Comparison of ENCODE assay signal across 7 cellular contexts in genomic region chr11:67465190-67465522, GRCh38. TPM values are rescaled to one million over a fixed set of nuclear protein-coding genes. Genes with fewer than 3 reads are reported as not detected.
DNase-seq lines count a peak whose midpoint lies in the region; ATAC-seq lines count a peak whose summit lies in the region.

No MANE protein-coding gene starts in this region.

- POLR2A ChIA-PET in activated CD8-positive, alpha-beta T cell treated with anti-CD3 and anti-CD28 coated beads, Interleukin-2, amount 10 ng/mL, durations not matched to agents 7 days and 5 days (lab: Charles Lee) = interaction anchor here (0.5 to 8.7 kb wide), 11 partner anchors 8 to 112 kb away, joined by 3 to 103 read pairs (median 3); partner anchors contain the start of genes AIP, PPP1CA and PTPRCAP

- peak; percentile 50 for DNase-seq in HT-29 (ENCODE audit: low spot score)
- DNase-seq in activated CD8-positive, alpha-beta T cell treated with anti-CD3 and anti-CD28 coated beads, Interleukin-2, amount 10 ng/mL, durations not matched to agents 7 days and 5 days = no peak
- DNase-seq in EL = no peak

- H3K9me3 Mint-ChIP-seq in activated CD8-positive, alpha-beta T cell treated with anti-CD3 and anti-CD28 coated beads, Interleukin-2, amount 10 ng/mL, durations not matched to agents 7 days and 5 days (ENCODE audit: insufficient read depth) = no peaks in the 10 kb centered on the region
- H3K9me3 Mint-ChIP-seq in stimulated activated memory B cell treated with anti-CD40 and anti-IgM and Interleukin-4, amounts not matched to agents 10 μg/mL and 1 μg/mL and 100 μg/mL, for 72 hours = no peaks in the 10 kb centered on the region

- no peaks in the 10 kb centered on the region for H3K27me3 Mint-ChIP-seq in activated CD8-positive, alpha-beta T cell treated with anti-CD3 and anti-CD28 coated beads, Interleukin-2, amount 10 ng/mL, durations not matched to agents 7 days and 5 days (ENCODE audit: low read depth)
- H3K27me3 Mint-ChIP-seq in stimulated activated memory B cell treated with anti-CD40 and anti-IgM and Interleukin-4, amounts not matched to agents 10 μg/mL and 1 μg/mL and 100 μg/mL, for 72 hours = no peaks in the 10 kb centered on the region

- peak overlapping the region; percentile 89 for H3K27ac Mint-ChIP-seq in activated CD8-positive, alpha-beta T cell treated with anti-CD3 and anti-CD28 coated beads, Interleukin-2, amount 10 ng/mL, durations not matched to agents 7 days and 5 days
- H3K27ac Mint-ChIP-seq in stimulated activated memory B cell treated with anti-CD40 and anti-IgM and Interleukin-4, amounts not matched to agents 10 μg/mL and 1 μg/mL and 100 μg/mL, for 72 hours = peak overlapping the region; percentile 90

- CTCF ChIA-PET in activated CD8-positive, alpha-beta T cell treated with anti-CD3 and anti-CD28 coated beads, Interleukin-2, amount 10 ng/mL, durations not matched to agents 7 days and 5 days (lab: Charles Lee) = interaction anchor here (0.9 to 2.3 kb wide), 6 partner anchors 11 to 63 kb away, joined by 3 to 7 read pairs (median 4); partner anchors contain the start of genes PITPNM1, PPP1CA and PTPRCAP

- peaks cover 4% of the 10 kb centered on the region for H3K36me3 Mint-ChIP-seq in activated CD8-positive, alpha-beta T cell treated with anti-CD3 and anti-CD28 coated beads, Interleukin-2, amount 10 ng/mL, durations not matched to agents 7 days and 5 days (ENCODE audit: low read depth)
- peaks cover 7% of the 10 kb centered on the region for H3K36me3 Mint-ChIP-seq in stimulated activated memory B cell treated with anti-CD40 and anti-IgM and Interleukin-4, amounts not matched to agents 10 μg/mL and 1 μg/mL and 100 μg/mL, for 72 hours

- peak overlapping the region; percentile 77 for H3K4me3 ChIP-seq in iPS-11a (ENCODE audit: low read depth, low read length)

- no peak for ATAC-seq in activated CD8-positive, alpha-beta T cell treated with anti-CD3 and anti-CD28 coated beads, Interleukin-2, amount 10 ng/mL, durations not matched to agents 7 days and 5 days
- ATAC-seq in stimulated activated memory B cell treated with anti-CD40 and anti-IgM and Interleukin-4, amounts not matched to agents 10 μg/mL and 1 μg/mL and 100 μg/mL, for 72 hours = no peak
- ATAC-seq in HG03097 (IDR thresholded peaks at IDR 0.05; ENCODE audit: low FRiP score, unreplicated experiment) = no peak
- no peak for ATAC-seq in GM18511 (IDR thresholded peaks at IDR 0.05; ENCODE audit: unreplicated experiment)

- peak overlapping the region; percentile 82 for H3K4me3 Mint-ChIP-seq in activated CD8-positive, alpha-beta T cell treated with anti-CD3 and anti-CD28 coated beads, Interleukin-2, amount 10 ng/mL, durations not matched to agents 7 days and 5 days
- peak overlapping the region; percentile 88 for H3K4me3 Mint-ChIP-seq in stimulated activated memory B cell treated with anti-CD40 and anti-IgM and Interleukin-4, amounts not matched to agents 10 μg/mL and 1 μg/mL and 100 μg/mL, for 72 hours

- peaks cover 38% of the 10 kb centered on the region for H3K4me1 Mint-ChIP-seq in activated CD8-positive, alpha-beta T cell treated with anti-CD3 and anti-CD28 coated beads, Interleukin-2, amount 10 ng/mL, durations not matched to agents 7 days and 5 days (ENCODE audit: low read depth)
- H3K4me1 Mint-ChIP-seq in stimulated activated memory B cell treated with anti-CD40 and anti-IgM and Interleukin-4, amounts not matched to agents 10 μg/mL and 1 μg/mL and 100 μg/mL, for 72 hours = peaks cover 76% of the 10 kb centered on the region

RNA-seq across cellular contexts. Expression of gene TMEM134, which starts 3.9 kb away (rescaled TPM):
- total RNA-seq in HT-29 (2014; rRNA removed; shearing (Covaris generic)) = 42.5 and 67.7 TPM in 2 replicates
- total RNA-seq in activated CD8-positive, alpha-beta T cell treated with anti-CD3 and anti-CD28 coated beads, Interleukin-2, amount 10 ng/mL, durations not matched to agents 7 days and 5 days = 10 to 100 TPM; 39.6 to 42.5 TPM

RNA-seq across cellular contexts. Expression of gene CABP4, which starts 10.0 kb away (rescaled TPM):
- 11.8 and 16.2 TPM in 2 replicates for total RNA-seq in HT-29 (2014; rRNA removed; shearing (Covaris generic))
- total RNA-seq in activated CD8-positive, alpha-beta T cell treated with anti-CD3 and anti-CD28 coated beads, Interleukin-2, amount 10 ng/mL, durations not matched to agents 7 days and 5 days = 1 to 10 TPM; 1.6 to 1.9 TPM

RNA-seq across cellular contexts. Expression of gene GPR152, which starts 12.6 kb away (rescaled TPM):
- 0.34 TPM in 1 of 2 replicates, not detected in the other for total RNA-seq in HT-29 (2014; rRNA removed; shearing (Covaris generic))
- total RNA-seq in activated CD8-positive, alpha-beta T cell treated with anti-CD3 and anti-CD28 coated beads, Interleukin-2, amount 10 ng/mL, durations not matched to agents 7 days and 5 days = not detected

RNA-seq across cellular contexts. Expression of gene AIP, which starts 17.7 kb away (rescaled TPM):
- total RNA-seq in HT-29 (2014; rRNA removed; shearing (Covaris generic)) = 149 and 151 TPM in 2 replicates
- total RNA-seq in activated CD8-positive, alpha-beta T cell treated with anti-CD3 and anti-CD28 coated beads, Interleukin-2, amount 10 ng/mL, durations not matched to agents 7 days and 5 days = 100 to 1,000 TPM; 156 to 163 TPM

RNA-seq across cellular contexts. Expression of gene CORO1B, which starts 21.9 kb away (rescaled TPM):
- total RNA-seq in HT-29 (2014; rRNA removed; shearing (Covaris generic)) = 357 and 366 TPM in 2 replicates
- 100 to 1,000 TPM; 157 to 169 TPM for total RNA-seq in activated CD8-positive, alpha-beta T cell treated with anti-CD3 and anti-CD28 coated beads, Interleukin-2, amount 10 ng/mL, durations not matched to agents 7 days and 5 days
